In genomic region chr9:19184144-19184917, GRCh38 we compare ENCODE assay signal across 8 cellular contexts. TPM values are rescaled to one million over a fixed set of nuclear protein-coding genes. Genes with fewer than 3 reads are reported as not detected.
DNase-seq lines count a peak whose midpoint lies in the region; ATAC-seq and TF ChIP-seq lines count a peak whose summit lies in the region.

No MANE protein-coding gene starts in this region.

- no peaks in the 10 kb centered on the region for H3K36me3 ChIP-seq in Panc1 (ENCODE audit: control insufficient read depth, insufficient read depth, low read length)
- H3K36me3 ChIP-seq in subcutaneous abdominal adipose tissue (ENCODE audit: control insufficient read depth in 5 of 5, insufficient read depth in 5 of 5, low read length in 5 of 5): no peaks in the 10 kb centered on the region

- POLR2A ChIA-PET in Panc1 (lab: Charles Lee): no interaction called here

- ATAC-seq in GM18519 (IDR thresholded peaks at IDR 0.05; ENCODE audit: low FRiP score, unreplicated experiment): peak; percentile 98
- peak; percentile 94 for ATAC-seq in HG02943 (IDR thresholded peaks at IDR 0.05; ENCODE audit: low read depth, unreplicated experiment)
- peak; percentile 74; the same call in 1 of the 2 replicates for ATAC-seq in Panc1

- no peaks in the 10 kb centered on the region for H3K27me3 ChIP-seq in Panc1 (ENCODE audit: control insufficient read depth, insufficient read depth, low read length)
- no peaks in the 10 kb centered on the region for H3K27me3 ChIP-seq in subcutaneous abdominal adipose tissue (ENCODE audit: control insufficient read depth in 5 of 5, insufficient read depth in 4 of 5, low read length in 5 of 5)

- TF ChIP-seq CTCF in Panc1 (IDR thresholded peaks at IDR 0.05): no peak

- no peaks in the 10 kb centered on the region for H3K9me3 ChIP-seq in Panc1 (ENCODE audit: control insufficient read depth, insufficient read depth, low read depth, low read length)
- H3K9me3 ChIP-seq in subcutaneous abdominal adipose tissue (ENCODE audit: control insufficient read depth in 5 of 5, low read length in 5 of 5): no peaks in the 10 kb centered on the region

- no peak overlapping the region for H3K4me3 ChIP-seq in Panc1 (ENCODE audit: low read depth in 2 of 2, low read length in 2 of 2)
- H3K4me3 ChIP-seq in subcutaneous abdominal adipose tissue (ENCODE audit: low read depth in 1 of 5, low read length in 5 of 5): no peak overlapping the region

- H3K4me1 ChIP-seq in Panc1 (ENCODE audit: control insufficient read depth, insufficient read depth, low read length): no peaks in the 10 kb centered on the region; the same call in 1 of the 2 replicates
- peaks cover 4 to 42% (median 35%) of the 10 kb centered on the region in 5 donors for H3K4me1 ChIP-seq in subcutaneous abdominal adipose tissue (ENCODE audit: control insufficient read depth in 5 of 5, insufficient read depth in 5 of 5, low read length in 5 of 5)

- DNase-seq in Panc1 (ENCODE audit: low read depth, low spot score) (no peak), fibroblast of peridontal ligament (ENCODE audit: extremely low read depth) (peak; percentile 95), occipital lobe (lab: John Stamatoyannopoulos, UW) (peak; percentile 10), NCI-H446 treated with DMSO at 0.1 percent for 48 hours (lab: John Stamatoyannopoulos, UW) (no peak)
- DNase-seq in activated T-helper 1 cell treated with anti-CD3 and anti-CD28 coated beads, Interleukin-2, amount 50 U/mL, for 16 hours (ENCODE audit: low read depth in 1 of 2, low spot score in 1 of 2): peak; percentile 44 to 62

- intact Hi-C loops in Panc1 (cut with micrococcal nuclease; ENCODE audit: unreplicated experiment): no loop called here

- H3K9ac ChIP-seq in subcutaneous abdominal adipose tissue (ENCODE audit: low read length in 5 of 5): peak overlapping the region; percentile 30 to 68 (median 60)

- H3K27ac ChIP-seq in Panc1 (ENCODE audit: low read length) (no peak overlapping the region), subcutaneous abdominal adipose tissue (ENCODE audit: low read depth, low read length) (peak overlapping the region; percentile 98)

- CTCF ChIA-PET in Panc1 (lab: Charles Lee): no interaction called here

- in situ Hi-C loops in Panc1 (cut with HindIII; ENCODE audit: low pct_unique_long_range_greater_than_20kb, low sequenced_read_pairs): no loop called here

- BruUV-seq in Panc1 (replicated peaks; lab: Mats Ljungman, UMichigan): no TSS peak

RNA-seq across cellular contexts. Expression of gene DENND4C, which starts 46.2 kb away (rescaled TPM):
- total RNA-seq in Panc1 (2021; ENCODE audit: unreplicated experiment) (10.5 TPM), occipital lobe (118 TPM)
- polyA plus RNA-seq in Panc1 (2012; ENCODE audit: insufficient read length): 3.8 TPM

RNA-seq across cellular contexts. Expression of gene PLIN2, which starts 57.0 kb away (rescaled TPM):
- total RNA-seq in Panc1 (2021; ENCODE audit: unreplicated experiment): 18.4 TPM
- 22.3 TPM for polyA plus RNA-seq in Panc1 (2012; ENCODE audit: insufficient read length)
- 17.2 TPM for total RNA-seq in occipital lobe

Comparison
In these comparisons a context has a peak if more than half of its experiments do, and no peak if none do; other contexts are left out.
1. DNase-seq: peak in activated T-helper 1 cell treated with anti-CD3 and anti-CD28 coated beads, Interleukin-2, amount 50 U/mL, for 16 hours (2 of 2), fibroblast of peridontal ligament (single experiment) and occipital lobe (single experiment); none in Panc1 (single experiment) and NCI-H446 treated with DMSO at 0.1 percent for 48 hours (single experiment).
2. RNA of gene DENND4C, which starts 46.2 kb away (total RNA-seq): 118 TPM in occipital lobe (single experiment); 10.5 TPM in Panc1 (single experiment); every median in the first group is over 10 times any median in the second.
3. Peak in every context shown above with its lines, with median percentiles within 50 percentile points of each other: ATAC-seq.